ENCODE assay signal across 42 cellular contexts in the genomic region with DNA sequence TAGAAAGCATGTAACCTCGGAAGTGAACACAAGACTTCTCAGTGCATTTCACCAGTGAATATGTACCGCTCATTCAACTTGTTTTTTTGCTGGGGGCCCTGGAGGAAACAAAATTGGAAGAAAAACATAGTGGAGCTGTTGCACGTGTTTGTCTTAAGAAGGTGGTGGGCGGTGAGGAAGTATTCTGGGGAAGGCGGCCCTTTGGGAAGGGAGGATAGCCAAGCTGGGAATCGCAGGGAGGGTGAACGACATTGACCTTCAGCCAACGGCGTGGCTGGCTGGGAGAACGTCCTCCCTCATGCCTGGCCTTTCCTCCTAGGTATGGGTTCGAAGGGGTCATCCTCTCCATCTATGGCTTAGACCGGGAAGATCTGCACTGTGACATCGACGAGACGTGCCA. TPM values are rescaled to one million over a fixed set of nuclear protein-coding genes. Genes with fewer than 3 reads are reported as not detected.
"Had no signal": no experiment of that assay in that cellular context is flagged by ENCODE, and none has a peak within 500 bp of the region (broad histone marks: within the 10 kb centered on the region; RNA-seq: fewer than 3 reads in every experiment).

No MANE protein-coding gene starts in this region.

- H3K9me3 ChIP-seq: body of pancreas, breast epithelium, Peyer's patch had no signal

- H3K4me1 Mint-ChIP-seq: activated B cell treated with CpG ODN at 0.5 μM for 24 hours; activated T-helper 17 cell treated with anti-CD3 and anti-CD28 coated beads, Interleukin-2, amount 50 U/mL, for 72 hours had no signal

- H3K4me3 ChIP-seq: body of pancreas, breast epithelium, Peyer's patch had no signal

- H3K27me3 Mint-ChIP-seq: activated B cell treated with CpG ODN at 0.5 μM for 24 hours; activated CD4-positive, alpha-beta memory T cell treated with anti-CD3 and anti-CD28 coated beads, Interleukin-2, amount 10 ng/mL, durations not matched to agents 7 days and 5 days; activated naive CD8-positive, alpha-beta T cell treated with anti-CD3 and anti-CD28 coated beads for 36 hours; activated T-helper 17 cell treated with anti-CD3 and anti-CD28 coated beads, Interleukin-2, amount 50 U/mL, for 72 hours; T-cell had no signal

- H3K4me3 Mint-ChIP-seq: activated B cell treated with CpG ODN at 0.5 μM for 24 hours; activated CD4-positive, alpha-beta memory T cell treated with anti-CD3 and anti-CD28 coated beads, Interleukin-2, amount 10 ng/mL, durations not matched to agents 7 days and 5 days; activated naive CD8-positive, alpha-beta T cell treated with anti-CD3 and anti-CD28 coated beads for 36 hours; activated T-cell treated with anti-CD3 and anti-CD28 coated beads, Interleukin-2, amount 50 U/mL, for 72 hours; activated T-helper 17 cell treated with anti-CD3 and anti-CD28 coated beads, Interleukin-2, amount 50 U/mL, for 72 hours; T-cell had no signal

- H3K27ac Mint-ChIP-seq: activated CD4-positive, alpha-beta memory T cell treated with anti-CD3 and anti-CD28 coated beads, Interleukin-2, amount 10 ng/mL, durations not matched to agents 7 days and 5 days; activated naive CD8-positive, alpha-beta T cell treated with anti-CD3 and anti-CD28 coated beads for 36 hours; activated T-cell treated with anti-CD3 and anti-CD28 coated beads, Interleukin-2, amount 50 U/mL, for 72 hours; activated T-helper 17 cell treated with anti-CD3 and anti-CD28 coated beads, Interleukin-2, amount 50 U/mL, for 72 hours had no signal

- H3K27me3 ChIP-seq: body of pancreas, breast epithelium, Peyer's patch had no signal

- DNase-seq: activated B cell treated with CpG ODN at 0.5 μM for 24 hours; activated CD4-positive, alpha-beta memory T cell treated with anti-CD3 and anti-CD28 coated beads, Interleukin-2, amount 10 ng/mL, durations not matched to agents 7 days and 5 days; activated CD4-positive, alpha-beta T cell treated with anti-CD3 and anti-CD28 coated beads for 4 hours; activated CD4-positive, alpha-beta T cell treated with anti-CD3 and anti-CD28 coated beads, Interleukin-2, amount 50 U/mL, for 1 hour; activated CD4-positive, CD25-positive, alpha-beta regulatory T cell treated with anti-CD3 and anti-CD28 coated beads, Interleukin-2, amount 50 U/mL, for 72 hours; activated CD8-positive, alpha-beta memory T cell treated with anti-CD3 and anti-CD28 coated beads for 24 hours; activated effector memory CD4-positive, alpha-beta T cell treated with anti-CD3 and anti-CD28 coated beads, Interleukin-2, amount 50 U/mL, for 16 hours; activated naive CD4-positive, alpha-beta T cell; activated naive CD4-positive, alpha-beta T cell treated with anti-CD3 and anti-CD28 coated beads, Interleukin-2, amount 50 U/mL, for 16 hours; activated naive CD8-positive, alpha-beta T cell treated with anti-CD3 and anti-CD28 coated beads for 36 hours; activated T-cell treated with anti-CD3 and anti-CD28 coated beads, Interleukin-2, amount 50 U/mL, for 1 hour; activated T-cell treated with anti-CD3 and anti-CD28 coated beads, Interleukin-2, amount 50 U/mL, for 72 hours; amniotic stem cell; body of pancreas; MM.1S; NCI-H1092; NCI-H1417; NCI-H146; NCI-H187; NCI-H2029 treated with DMSO at 0.1 percent for 48 hours; NCI-H2107; NCI-H2171; NCI-H510A; NCI-H526; NCI-H748 treated with DMSO at 0.1 percent for 48 hours; NK-92 treated with Interleukin-12 subunit alpha and Interleukin-12 subunit beta, amount 100 ng/mL, for 24 hours; PC-3; Peyer's patch; RPMI8226; SIG-M5; T-cell; T-helper 2 cell; T-helper 9 cell had no signal

- ATAC-seq: activated T-cell treated with anti-CD3 and anti-CD28 coated beads, Interleukin-2, amount 50 U/mL, for 72 hours; activated T-helper 17 cell treated with anti-CD3 and anti-CD28 coated beads, Interleukin-2, amount 50 U/mL, for 72 hours; body of pancreas; PC-3; SK-N-SH treated with all-trans-retinoic acid at 6 μM for 48 hours; T-cell had no signal

- H3K9me3 Mint-ChIP-seq: activated B cell treated with CpG ODN at 0.5 μM for 24 hours; activated CD4-positive, alpha-beta memory T cell treated with anti-CD3 and anti-CD28 coated beads, Interleukin-2, amount 10 ng/mL, durations not matched to agents 7 days and 5 days; activated naive CD8-positive, alpha-beta T cell treated with anti-CD3 and anti-CD28 coated beads for 36 hours; activated T-cell treated with anti-CD3 and anti-CD28 coated beads, Interleukin-2, amount 50 U/mL, for 72 hours; activated T-helper 17 cell treated with anti-CD3 and anti-CD28 coated beads, Interleukin-2, amount 50 U/mL, for 72 hours; T-cell had no signal

- H3K4me1 ChIP-seq: body of pancreas, Peyer's patch had no signal

- H3K27ac ChIP-seq: body of pancreas, breast epithelium, KMS-11, Peyer's patch, VCaP had no signal

RNA-seq across cellular contexts. Expression of a gene that starts 19.4 kb away (rescaled TPM):
- total RNA-seq: activated B cell treated with CpG ODN at 0.5 μM for 24 hours; activated CD4-positive, alpha-beta memory T cell treated with anti-CD3 and anti-CD28 coated beads, Interleukin-2, amount 10 ng/mL, durations not matched to agents 7 days and 5 days; activated naive CD8-positive, alpha-beta T cell treated with anti-CD3 and anti-CD28 coated beads for 36 hours; activated T-cell treated with anti-CD3 and anti-CD28 coated beads, Interleukin-2, amount 50 U/mL, for 72 hours; activated T-helper 17 cell treated with anti-CD3 and anti-CD28 coated beads, Interleukin-2, amount 50 U/mL, for 72 hours; astrocyte; LHCN-M2 had no signal

RNA-seq across cellular contexts. Expression of a gene that starts 54.9 kb away (rescaled TPM):
- total RNA-seq: activated B cell treated with CpG ODN at 0.5 μM for 24 hours; activated CD4-positive, alpha-beta memory T cell treated with anti-CD3 and anti-CD28 coated beads, Interleukin-2, amount 10 ng/mL, durations not matched to agents 7 days and 5 days; activated naive CD8-positive, alpha-beta T cell treated with anti-CD3 and anti-CD28 coated beads for 36 hours; activated T-cell treated with anti-CD3 and anti-CD28 coated beads, Interleukin-2, amount 50 U/mL, for 72 hours; activated T-helper 17 cell treated with anti-CD3 and anti-CD28 coated beads, Interleukin-2, amount 50 U/mL, for 72 hours; astrocyte; breast epithelium; cardiac septum; LHCN-M2; SK-MEL-5 had no signal
